10 cellular contexts compared by ENCODE assay signal in genomic region chr4:1055721-1056590, GRCh38. TPM values are rescaled to one million over a fixed set of nuclear protein-coding genes. Genes with fewer than 3 reads are reported as not detected.
A peak's percentile ranks its signal among the peaks of the same experiment; 100 is the strongest.
DNase-seq lines count a peak whose midpoint lies in the region; ATAC-seq lines count a peak whose summit lies in the region.
"Had no signal": no experiment of that assay in that cellular context is flagged by ENCODE, and none has a peak within 500 bp of the region (broad histone marks: within the 10 kb centered on the region; RNA-seq: fewer than 3 reads in every experiment).

No MANE protein-coding gene starts in this region.

- H3K27me3 Mint-ChIP-seq in CD4-positive, CD25-positive, alpha-beta regulatory T cell: peaks cover 11% of the 10 kb centered on the region
- H3K27me3 Mint-ChIP-seq in activated CD4-positive, alpha-beta T cell treated with anti-CD3 and anti-CD28 coated beads, Interleukin-2, amount 10 ng/mL, durations not matched to agents 24 days and 14 days: peaks cover 14% of the 10 kb centered on the region

- peak overlapping the region; percentile 93 to 97 (median 97) for H3K27ac Mint-ChIP-seq in CD4-positive, CD25-positive, alpha-beta regulatory T cell
- H3K27ac Mint-ChIP-seq in activated CD4-positive, alpha-beta T cell treated with anti-CD3 and anti-CD28 coated beads, Interleukin-2, amount 10 ng/mL, durations not matched to agents 24 days and 14 days: peak overlapping the region; percentile 80

- H3K4me1 ChIP-seq in CD4-positive, CD25-positive, alpha-beta regulatory T cell (ENCODE audit: control insufficient read depth, insufficient read depth, low read length, poor library complexity, severe bottlenecking): peaks cover 13% of the 10 kb centered on the region
- peaks cover 12% of the 10 kb centered on the region for H3K4me1 ChIP-seq in effector memory CD4-positive, alpha-beta T cell (ENCODE audit: control insufficient read depth, insufficient read depth, low read length, poor library complexity, severe bottlenecking)
- H3K4me1 ChIP-seq: uterus had no signal

- H3K4me3 Mint-ChIP-seq in CD4-positive, CD25-positive, alpha-beta regulatory T cell: peak overlapping the region; percentile 38 to 89 (median 84)
- H3K4me3 Mint-ChIP-seq in activated CD4-positive, alpha-beta T cell treated with anti-CD3 and anti-CD28 coated beads, Interleukin-2, amount 10 ng/mL, durations not matched to agents 24 days and 14 days: peak overlapping the region; percentile 76

- peaks cover 0 to 3% (median 0%) of the 10 kb centered on the region in 7 donors for H3K9me3 Mint-ChIP-seq in CD4-positive, CD25-positive, alpha-beta regulatory T cell
- no peaks in the 10 kb centered on the region for H3K9me3 Mint-ChIP-seq in activated CD4-positive, alpha-beta T cell treated with anti-CD3 and anti-CD28 coated beads, Interleukin-2, amount 10 ng/mL, durations not matched to agents 24 days and 14 days

- H3K36me3 ChIP-seq in CD4-positive, CD25-positive, alpha-beta regulatory T cell (ENCODE audit: control insufficient read depth, insufficient read depth, low read length): no peaks in the 10 kb centered on the region
- no peaks in the 10 kb centered on the region for H3K36me3 ChIP-seq in effector memory CD4-positive, alpha-beta T cell (ENCODE audit: control insufficient read depth, insufficient read depth, low read length)
- H3K36me3 ChIP-seq: uterus had no signal

- peaks cover 8% of the 10 kb centered on the region for H3K36me3 Mint-ChIP-seq in CD4-positive, CD25-positive, alpha-beta regulatory T cell
- no peaks in the 10 kb centered on the region for H3K36me3 Mint-ChIP-seq in activated CD4-positive, alpha-beta T cell treated with anti-CD3 and anti-CD28 coated beads, Interleukin-2, amount 10 ng/mL, durations not matched to agents 24 days and 14 days (ENCODE audit: low read depth)
- H3K36me3 Mint-ChIP-seq: brain had no signal

- H3K27me3 ChIP-seq in CD4-positive, CD25-positive, alpha-beta regulatory T cell (ENCODE audit: control insufficient read depth, insufficient read depth, low read length): no peaks in the 10 kb centered on the region
- no peaks in the 10 kb centered on the region for H3K27me3 ChIP-seq in effector memory CD4-positive, alpha-beta T cell (replicated peaks; ENCODE audit: control insufficient read depth, insufficient read depth, low read length, poor library complexity, severe bottlenecking)

- H3K4me1 Mint-ChIP-seq in CD4-positive, CD25-positive, alpha-beta regulatory T cell: peaks cover 0 to 11% (median 8%) of the 10 kb centered on the region in 4 donors
- peaks cover 8% of the 10 kb centered on the region for H3K4me1 Mint-ChIP-seq in activated CD4-positive, alpha-beta T cell treated with anti-CD3 and anti-CD28 coated beads, Interleukin-2, amount 10 ng/mL, durations not matched to agents 24 days and 14 days

- peak overlapping the region; percentile 76 for H3K27ac ChIP-seq in CD4-positive, CD25-positive, alpha-beta regulatory T cell (ENCODE audit: insufficient read depth, low read length, poor library complexity, severe bottlenecking)
- peak overlapping the region; percentile 35 for H3K27ac ChIP-seq in effector memory CD4-positive, alpha-beta T cell (ENCODE audit: insufficient read depth, low read length, poor library complexity, severe bottlenecking)
- peak overlapping the region in 7 of 21 experiments; percentile 24 to 72 (median 66) for H3K27ac ChIP-seq in skin epidermis
- H3K27ac ChIP-seq: uterus had no signal

- no peaks in the 10 kb centered on the region for H3K9me3 ChIP-seq in CD4-positive, CD25-positive, alpha-beta regulatory T cell (ENCODE audit: control insufficient read depth in 2 of 2, low read length in 2 of 2)
- no peaks in the 10 kb centered on the region for H3K9me3 ChIP-seq in effector memory CD4-positive, alpha-beta T cell (ENCODE audit: control insufficient read depth, low read length)
- H3K9me3 ChIP-seq: uterus had no signal

- intact Hi-C loops in activated CD4-positive, alpha-beta T cell treated with anti-CD3 and anti-CD28 coated beads, Interleukin-2, amount 10 ng/mL, durations not matched to agents 24 days and 14 days (cut with micrococcal nuclease): no loop called here

- H3K4me3 ChIP-seq in CD4-positive, CD25-positive, alpha-beta regulatory T cell (ENCODE audit: low read depth, low read length): peak overlapping the region; percentile 72
- H3K4me3 ChIP-seq in effector memory CD4-positive, alpha-beta T cell (ENCODE audit: insufficient read depth, low read depth, low read length, poor library complexity, severe bottlenecking): peak overlapping the region; percentile 40
- peak overlapping the region in 4 of 7 experiments; percentile 5 to 22 (median 12) for H3K4me3 ChIP-seq in skin epidermis
- H3K4me3 ChIP-seq: uterus had no signal

- peak; percentile 98 to 100 for ATAC-seq in CD4-positive, CD25-positive, alpha-beta regulatory T cell (ENCODE audit: low read depth in 2 of 2)
- peak; percentile 59 for ATAC-seq in HG03097 (IDR thresholded peaks at IDR 0.05; ENCODE audit: low FRiP score, unreplicated experiment)

- peak; percentile 60 to 93 (median 90) for DNase-seq in CD4-positive, CD25-positive, alpha-beta regulatory T cell
- DNase-seq in activated CD4-positive, alpha-beta T cell treated with anti-CD3 and anti-CD28 coated beads, Interleukin-2, amount 10 ng/mL, durations not matched to agents 24 days and 14 days: peak; percentile 93
- DNase-seq in effector memory CD4-positive, alpha-beta T cell: peak; percentile 64 to 70 (median 69)
- DNase-seq in NCI-H128 (lab: John Stamatoyannopoulos, UW; ENCODE audit: unreplicated experiment) (no peak), NCI-H1105 treated with DMSO at 0.1 percent for 48 hours (lab: John Stamatoyannopoulos, UW) (no peak), RKO (ENCODE audit: low spot score) (no peak)

RNA-seq across cellular contexts. Expression of gene FGFRL1, which starts 44.5 kb away (rescaled TPM):
- total RNA-seq in CD4-positive, CD25-positive, alpha-beta regulatory T cell: 14.3 TPM
- 1 to 10 TPM in 1 of 4 donors, under 1 TPM in 3; 0.27 to 1.6 (median 0.33) TPM for polyA plus RNA-seq in CD4-positive, CD25-positive, alpha-beta regulatory T cell
- 18.2 and 18.9 TPM in 2 replicates for total RNA-seq in activated CD4-positive, alpha-beta T cell treated with anti-CD3 and anti-CD28 coated beads, Interleukin-2, amount 10 ng/mL, durations not matched to agents 24 days and 14 days

RNA-seq across cellular contexts. Expression of gene RNF212, which starts 57.4 kb away (rescaled TPM):
- 3.2 TPM for total RNA-seq in CD4-positive, CD25-positive, alpha-beta regulatory T cell
- 1 to 10 TPM; 2.8 to 5.4 (median 3.2) TPM for polyA plus RNA-seq in CD4-positive, CD25-positive, alpha-beta regulatory T cell
- 1.0 and 1.8 TPM in 2 replicates for total RNA-seq in activated CD4-positive, alpha-beta T cell treated with anti-CD3 and anti-CD28 coated beads, Interleukin-2, amount 10 ng/mL, durations not matched to agents 24 days and 14 days

Comparison
In these comparisons a context has a peak if more than half of its experiments do, and no peak if none do; other contexts are left out.
1. DNase-seq: peak in CD4-positive, CD25-positive, alpha-beta regulatory T cell (3 of 3), activated CD4-positive, alpha-beta T cell treated with anti-CD3 and anti-CD28 coated beads, Interleukin-2, amount 10 ng/mL, durations not matched to agents 24 days and 14 days (single experiment) and effector memory CD4-positive, alpha-beta T cell (3 of 3); none in NCI-H128 (single experiment), NCI-H1105 treated with DMSO at 0.1 percent for 48 hours (single experiment) and RKO (single experiment).
2. H3K4me3 ChIP-seq: peak in every context shown above with its lines; median percentile 72 in CD4-positive, CD25-positive, alpha-beta regulatory T cell; 40 in effector memory CD4-positive, alpha-beta T cell; 12 in skin epidermis.